Comparison of ENCODE assay signal across 1 cellular context in the genomic region with DNA sequence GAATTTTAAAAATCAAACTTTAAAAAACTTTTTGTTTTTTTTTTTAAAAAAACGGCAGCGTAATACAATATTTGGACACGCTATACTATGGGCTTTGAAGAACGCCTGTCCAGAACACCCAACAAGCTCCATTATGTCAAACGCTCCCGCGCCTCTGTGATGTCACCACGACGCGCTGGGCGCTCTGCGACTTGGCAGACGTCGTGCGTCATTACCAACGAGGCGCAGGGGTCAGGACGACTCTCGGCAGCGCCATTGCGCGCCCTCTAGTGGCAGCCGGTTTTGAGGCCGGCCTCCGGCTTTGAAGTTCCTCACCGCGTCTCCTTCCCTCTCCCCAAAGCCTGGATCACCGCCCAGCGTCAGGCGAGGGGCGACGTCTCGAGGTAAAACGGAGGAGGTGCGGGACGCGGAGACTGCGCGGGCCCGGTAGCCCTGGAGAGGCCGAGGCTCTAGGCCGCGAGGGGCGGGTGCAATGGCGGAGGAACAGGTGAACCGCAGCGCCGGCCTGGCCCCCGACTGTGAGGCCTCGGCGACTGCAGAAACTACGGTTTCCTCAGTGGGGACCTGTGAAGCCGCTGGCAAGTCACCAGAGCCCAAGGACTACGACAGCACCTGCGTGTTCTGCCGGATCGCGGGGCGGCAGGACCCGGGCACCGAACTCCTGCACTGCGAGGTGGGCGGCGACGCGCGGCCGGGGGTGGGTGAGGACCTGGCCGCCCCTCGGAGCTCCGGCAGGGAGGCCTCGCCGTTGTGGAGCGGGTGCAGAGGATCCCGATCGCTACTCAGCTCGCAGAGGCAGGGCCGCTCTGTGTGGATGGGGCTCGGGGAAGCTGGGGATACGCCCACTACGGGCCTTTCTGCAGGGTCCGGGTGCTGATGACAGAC.
A peak's percentile ranks its signal among the peaks of the same experiment; 100 is the strongest.
TF ChIP-seq lines count a peak whose summit lies in the region.

A gene (plus strand): TSS at position 265 of the 885 bp plus-strand sequence. CDS start 208 bp downstream, at position 473.

TF ChIP-seq in liver, 16 proteins besides CTCF, POLR2A, EP300 and RAD21 (continued from another document):
- TF ChIP-seq, protein P1, sequence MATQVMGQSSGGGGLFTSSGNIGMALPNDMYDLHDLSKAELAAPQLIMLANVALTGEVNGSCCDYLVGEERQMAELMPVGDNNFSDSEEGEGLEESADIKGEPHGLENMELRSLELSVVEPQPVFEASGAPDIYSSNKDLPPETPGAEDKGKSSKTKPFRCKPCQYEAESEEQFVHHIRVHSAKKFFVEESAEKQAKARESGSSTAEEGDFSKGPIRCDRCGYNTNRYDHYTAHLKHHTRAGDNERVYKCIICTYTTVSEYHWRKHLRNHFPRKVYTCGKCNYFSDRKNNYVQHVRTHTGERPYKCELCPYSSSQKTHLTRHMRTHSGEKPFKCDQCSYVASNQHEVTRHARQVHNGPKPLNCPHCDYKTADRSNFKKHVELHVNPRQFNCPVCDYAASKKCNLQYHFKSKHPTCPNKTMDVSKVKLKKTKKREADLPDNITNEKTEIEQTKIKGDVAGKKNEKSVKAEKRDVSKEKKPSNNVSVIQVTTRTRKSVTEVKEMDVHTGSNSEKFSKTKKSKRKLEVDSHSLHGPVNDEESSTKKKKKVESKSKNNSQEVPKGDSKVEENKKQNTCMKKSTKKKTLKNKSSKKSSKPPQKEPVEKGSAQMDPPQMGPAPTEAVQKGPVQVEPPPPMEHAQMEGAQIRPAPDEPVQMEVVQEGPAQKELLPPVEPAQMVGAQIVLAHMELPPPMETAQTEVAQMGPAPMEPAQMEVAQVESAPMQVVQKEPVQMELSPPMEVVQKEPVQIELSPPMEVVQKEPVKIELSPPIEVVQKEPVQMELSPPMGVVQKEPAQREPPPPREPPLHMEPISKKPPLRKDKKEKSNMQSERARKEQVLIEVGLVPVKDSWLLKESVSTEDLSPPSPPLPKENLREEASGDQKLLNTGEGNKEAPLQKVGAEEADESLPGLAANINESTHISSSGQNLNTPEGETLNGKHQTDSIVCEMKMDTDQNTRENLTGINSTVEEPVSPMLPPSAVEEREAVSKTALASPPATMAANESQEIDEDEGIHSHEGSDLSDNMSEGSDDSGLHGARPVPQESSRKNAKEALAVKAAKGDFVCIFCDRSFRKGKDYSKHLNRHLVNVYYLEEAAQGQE (IDR thresholded peaks at IDR 0.05): peak; percentile 64
- TF ChIP-seq, protein P2, sequence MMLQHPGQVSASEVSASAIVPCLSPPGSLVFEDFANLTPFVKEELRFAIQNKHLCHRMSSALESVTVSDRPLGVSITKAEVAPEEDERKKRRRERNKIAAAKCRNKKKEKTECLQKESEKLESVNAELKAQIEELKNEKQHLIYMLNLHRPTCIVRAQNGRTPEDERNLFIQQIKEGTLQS (IDR thresholded peaks at IDR 0.05): peak; percentile 36
- peak; percentile 60 for TF ChIP-seq SP1 (IDR thresholded peaks at IDR 0.05)
- no peak for TF ChIP-seq FOXA1 (IDR thresholded peaks at IDR 0.05)
- no peak for TF ChIP-seq HNF4G (IDR thresholded peaks at IDR 0.05)
- peak; percentile 88 for TF ChIP-seq NR2F2 (IDR thresholded peaks at IDR 0.05)
- TF ChIP-seq RXRA (IDR thresholded peaks at IDR 0.05): peak; percentile 64 to 87
- peak; percentile 94 for TF ChIP-seq YY1 (IDR thresholded peaks at IDR 0.05)
- TF ChIP-seq JUND (IDR thresholded peaks at IDR 0.05): peak; percentile 43 to 70
- TF ChIP-seq, protein P3, sequence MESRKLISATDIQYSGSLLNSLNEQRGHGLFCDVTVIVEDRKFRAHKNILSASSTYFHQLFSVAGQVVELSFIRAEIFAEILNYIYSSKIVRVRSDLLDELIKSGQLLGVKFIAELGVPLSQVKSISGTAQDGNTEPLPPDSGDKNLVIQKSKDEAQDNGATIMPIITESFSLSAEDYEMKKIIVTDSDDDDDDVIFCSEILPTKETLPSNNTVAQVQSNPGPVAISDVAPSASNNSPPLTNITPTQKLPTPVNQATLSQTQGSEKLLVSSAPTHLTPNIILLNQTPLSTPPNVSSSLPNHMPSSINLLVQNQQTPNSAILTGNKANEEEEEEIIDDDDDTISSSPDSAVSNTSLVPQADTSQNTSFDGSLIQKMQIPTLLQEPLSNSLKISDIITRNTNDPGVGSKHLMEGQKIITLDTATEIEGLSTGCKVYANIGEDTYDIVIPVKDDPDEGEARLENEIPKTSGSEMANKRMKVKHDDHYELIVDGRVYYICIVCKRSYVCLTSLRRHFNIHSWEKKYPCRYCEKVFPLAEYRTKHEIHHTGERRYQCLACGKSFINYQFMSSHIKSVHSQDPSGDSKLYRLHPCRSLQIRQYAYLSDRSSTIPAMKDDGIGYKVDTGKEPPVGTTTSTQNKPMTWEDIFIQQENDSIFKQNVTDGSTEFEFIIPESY (IDR thresholded peaks at IDR 0.05): no peak
- TF ChIP-seq TAF1 (conservative IDR thresholded peaks at IDR 0.05): no peak
- no peak for TF ChIP-seq FOXA2 (IDR thresholded peaks at IDR 0.05)
TF ChIP-seq in liver: peak in this region for 9.
